Comparison of ENCODE assay signal across 1 cellular context in the genomic region with DNA sequence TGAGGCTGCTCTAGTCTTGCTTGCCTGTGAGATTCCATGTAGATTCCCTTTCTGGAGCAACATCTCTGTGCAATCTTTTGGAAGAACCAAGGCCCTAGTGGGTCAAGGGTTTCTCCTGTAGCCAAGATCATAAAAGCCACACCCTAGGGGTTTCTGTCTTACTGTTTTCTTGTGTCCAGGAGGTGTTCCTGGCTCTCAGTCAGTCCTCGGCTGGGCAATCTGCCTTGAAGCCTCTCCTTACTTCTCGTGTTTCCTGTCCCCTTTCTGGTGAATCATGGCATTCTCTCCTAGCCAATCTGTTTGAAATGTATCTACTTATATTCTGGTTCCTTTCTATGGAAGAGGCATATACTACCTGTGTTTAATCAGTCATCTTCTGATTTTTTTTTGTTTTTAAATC.
TF ChIP-seq lines count a peak whose summit lies in the region.

No MANE protein-coding gene starts in this region.

TF ChIP-seq in GM23338, 12 proteins besides CTCF, POLR2A, EP300 and RAD21 (continued from another document):
- TF ChIP-seq, protein P1, sequence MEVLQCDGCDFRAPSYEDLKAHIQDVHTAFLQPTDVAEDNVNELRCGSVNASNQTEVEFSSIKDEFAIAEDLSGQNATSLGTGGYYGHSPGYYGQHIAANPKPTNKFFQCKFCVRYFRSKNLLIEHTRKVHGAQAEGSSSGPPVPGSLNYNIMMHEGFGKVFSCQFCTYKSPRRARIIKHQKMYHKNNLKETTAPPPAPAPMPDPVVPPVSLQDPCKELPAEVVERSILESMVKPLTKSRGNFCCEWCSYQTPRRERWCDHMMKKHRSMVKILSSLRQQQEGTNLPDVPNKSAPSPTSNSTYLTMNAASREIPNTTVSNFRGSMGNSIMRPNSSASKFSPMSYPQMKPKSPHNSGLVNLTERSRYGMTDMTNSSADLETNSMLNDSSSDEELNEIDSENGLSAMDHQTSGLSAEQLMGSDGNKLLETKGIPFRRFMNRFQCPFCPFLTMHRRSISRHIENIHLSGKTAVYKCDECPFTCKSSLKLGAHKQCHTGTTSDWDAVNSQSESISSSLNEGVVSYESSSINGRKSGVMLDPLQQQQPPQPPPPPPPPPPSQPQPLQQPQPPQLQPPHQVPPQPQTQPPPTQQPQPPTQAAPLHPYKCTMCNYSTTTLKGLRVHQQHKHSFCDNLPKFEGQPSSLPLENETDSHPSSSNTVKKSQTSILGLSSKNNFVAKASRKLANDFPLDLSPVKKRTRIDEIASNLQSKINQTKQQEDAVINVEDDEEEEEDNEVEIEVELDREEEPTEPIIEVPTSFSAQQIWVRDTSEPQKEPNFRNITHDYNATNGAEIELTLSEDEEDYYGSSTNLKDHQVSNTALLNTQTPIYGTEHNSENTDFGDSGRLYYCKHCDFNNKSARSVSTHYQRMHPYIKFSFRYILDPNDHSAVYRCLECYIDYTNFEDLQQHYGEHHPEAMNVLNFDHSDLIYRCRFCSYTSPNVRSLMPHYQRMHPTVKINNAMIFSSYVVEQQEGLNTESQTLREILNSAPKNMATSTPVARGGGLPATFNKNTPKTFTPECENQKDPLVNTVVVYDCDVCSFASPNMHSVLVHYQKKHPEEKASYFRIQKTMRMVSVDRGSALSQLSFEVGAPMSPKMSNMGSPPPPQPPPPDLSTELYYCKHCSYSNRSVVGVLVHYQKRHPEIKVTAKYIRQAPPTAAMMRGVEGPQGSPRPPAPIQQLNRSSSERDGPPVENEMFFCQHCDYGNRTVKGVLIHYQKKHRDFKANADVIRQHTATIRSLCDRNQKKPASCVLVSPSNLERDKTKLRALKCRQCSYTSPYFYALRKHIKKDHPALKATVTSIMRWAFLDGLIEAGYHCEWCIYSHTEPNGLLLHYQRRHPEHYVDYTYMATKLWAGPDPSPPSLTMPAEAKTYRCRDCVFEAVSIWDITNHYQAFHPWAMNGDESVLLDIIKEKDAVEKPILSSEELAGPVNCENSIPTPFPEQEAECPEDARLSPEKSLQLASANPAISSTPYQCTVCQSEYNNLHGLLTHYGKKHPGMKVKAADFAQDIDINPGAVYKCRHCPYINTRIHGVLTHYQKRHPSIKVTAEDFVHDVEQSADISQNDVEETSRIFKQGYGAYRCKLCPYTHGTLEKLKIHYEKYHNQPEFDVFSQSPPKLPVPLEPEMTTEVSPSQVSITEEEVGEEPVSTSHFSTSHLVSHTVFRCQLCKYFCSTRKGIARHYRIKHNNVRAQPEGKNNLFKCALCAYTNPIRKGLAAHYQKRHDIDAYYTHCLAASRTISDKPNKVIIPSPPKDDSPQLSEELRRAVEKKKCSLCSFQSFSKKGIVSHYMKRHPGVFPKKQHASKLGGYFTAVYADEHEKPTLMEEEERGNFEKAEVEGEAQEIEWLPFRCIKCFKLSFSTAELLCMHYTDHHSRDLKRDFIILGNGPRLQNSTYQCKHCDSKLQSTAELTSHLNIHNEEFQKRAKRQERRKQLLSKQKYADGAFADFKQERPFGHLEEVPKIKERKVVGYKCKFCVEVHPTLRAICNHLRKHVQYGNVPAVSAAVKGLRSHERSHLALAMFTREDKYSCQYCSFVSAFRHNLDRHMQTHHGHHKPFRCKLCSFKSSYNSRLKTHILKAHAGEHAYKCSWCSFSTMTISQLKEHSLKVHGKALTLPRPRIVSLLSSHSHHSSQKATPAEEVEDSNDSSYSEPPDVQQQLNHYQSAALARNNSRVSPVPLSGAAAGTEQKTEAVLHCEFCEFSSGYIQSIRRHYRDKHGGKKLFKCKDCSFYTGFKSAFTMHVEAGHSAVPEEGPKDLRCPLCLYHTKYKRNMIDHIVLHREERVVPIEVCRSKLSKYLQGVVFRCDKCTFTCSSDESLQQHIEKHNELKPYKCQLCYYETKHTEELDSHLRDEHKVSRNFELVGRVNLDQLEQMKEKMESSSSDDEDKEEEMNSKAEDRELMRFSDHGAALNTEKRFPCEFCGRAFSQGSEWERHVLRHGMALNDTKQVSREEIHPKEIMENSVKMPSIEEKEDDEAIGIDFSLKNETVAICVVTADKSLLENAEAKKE (CRISPR knock-in tag; IDR thresholded peaks at IDR 0.05), result no peak
- no peak for TF ChIP-seq EZH2 (IDR thresholded peaks at IDR 0.05; ENCODE audit: low read depth, unreplicated experiment)
- no peak for TF ChIP-seq ZNF114 (CRISPR knock-in tag; IDR thresholded peaks at IDR 0.05)
- TF ChIP-seq POLR2AphosphoS5 (IDR thresholded peaks at IDR 0.05; ENCODE audit: low read depth), result no peak
- no peak for TF ChIP-seq JUNB (IDR thresholded peaks at IDR 0.05; ENCODE audit: unreplicated experiment)
- TF ChIP-seq, protein P2, sequence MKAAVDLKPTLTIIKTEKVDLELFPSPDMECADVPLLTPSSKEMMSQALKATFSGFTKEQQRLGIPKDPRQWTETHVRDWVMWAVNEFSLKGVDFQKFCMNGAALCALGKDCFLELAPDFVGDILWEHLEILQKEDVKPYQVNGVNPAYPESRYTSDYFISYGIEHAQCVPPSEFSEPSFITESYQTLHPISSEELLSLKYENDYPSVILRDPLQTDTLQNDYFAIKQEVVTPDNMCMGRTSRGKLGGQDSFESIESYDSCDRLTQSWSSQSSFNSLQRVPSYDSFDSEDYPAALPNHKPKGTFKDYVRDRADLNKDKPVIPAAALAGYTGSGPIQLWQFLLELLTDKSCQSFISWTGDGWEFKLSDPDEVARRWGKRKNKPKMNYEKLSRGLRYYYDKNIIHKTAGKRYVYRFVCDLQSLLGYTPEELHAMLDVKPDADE (IDR thresholded peaks at IDR 0.05), result no peak
